In the genomic region with DNA sequence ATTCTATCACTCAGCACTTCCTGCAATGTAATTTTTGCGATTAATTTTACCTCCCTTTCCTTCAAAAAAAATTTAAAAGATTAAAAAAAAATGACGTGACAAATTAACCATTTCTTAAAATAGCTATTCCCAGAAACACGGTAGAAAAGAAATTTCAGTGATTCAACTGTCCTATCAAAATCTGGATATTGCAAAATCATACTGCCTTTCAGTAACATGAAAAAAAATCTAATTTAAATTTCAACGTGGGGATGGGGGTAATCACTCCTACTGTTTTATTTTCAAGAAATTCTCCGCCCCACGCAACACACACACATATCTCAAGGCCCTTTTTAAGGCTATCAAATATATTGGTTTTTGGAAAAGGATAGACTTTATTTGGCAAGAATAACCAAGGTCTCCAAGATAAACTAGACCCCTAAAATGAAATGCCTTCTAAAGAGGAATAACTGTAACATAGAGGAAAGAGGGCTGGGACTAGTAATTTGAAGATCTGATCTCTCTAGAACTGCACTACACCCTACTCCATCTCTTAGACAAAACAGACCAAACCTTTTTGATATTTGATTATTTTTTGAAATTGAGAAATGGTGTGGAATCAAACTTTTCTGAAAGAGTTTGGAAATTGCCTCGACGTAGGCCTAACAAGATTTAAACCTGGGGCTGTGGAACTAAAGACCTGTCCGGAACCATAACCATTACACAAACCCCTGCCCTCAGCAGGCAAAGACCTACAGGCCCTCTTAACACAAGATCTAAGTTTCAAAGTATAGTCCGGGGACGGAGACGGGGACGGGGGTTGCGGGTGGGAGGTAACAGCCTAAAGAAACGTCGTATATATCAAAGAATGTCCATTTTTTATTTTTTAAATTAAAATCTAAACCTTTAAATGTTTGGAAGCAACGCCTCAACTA, we compare ENCODE assay signal across 9 cellular contexts. TPM values are rescaled to one million over a fixed set of nuclear protein-coding genes. Genes with fewer than 3 reads are reported as not detected.
DNase-seq lines count a peak whose midpoint lies in the region; ATAC-seq, FAIRE-seq and TF ChIP-seq lines count a peak whose summit lies in the region.
"Had no signal": no experiment of that assay in that cellular context is flagged by ENCODE, and none has a peak within 500 bp of the region (broad histone marks: within the 10 kb centered on the region; RNA-seq: fewer than 3 reads in every experiment).

No MANE protein-coding gene starts in this region.

- H3K4me1 ChIP-seq in breast epithelium = no peaks in the 10 kb centered on the region
- H3K4me1 ChIP-seq in left lung = peaks cover 8 to 20% of the 10 kb centered on the region in 2 donors
- peaks cover 3% of the 10 kb centered on the region for H3K4me1 ChIP-seq in testis

- no peak for TF ChIP-seq CTCF in LNCaP clone FGC (IDR thresholded peaks at IDR 0.05; ENCODE audit: control insufficient read depth, extremely low read depth, insufficient read depth)
- TF ChIP-seq CTCF in breast epithelium (IDR thresholded peaks at IDR 0.05) = no peak
- TF ChIP-seq CTCF in left lung (IDR thresholded peaks at IDR 0.05) = no peak
- no peak for TF ChIP-seq CTCF in testis (IDR thresholded peaks at IDR 0.05)

- H3K9me3 ChIP-seq in breast epithelium (no peaks in the 10 kb centered on the region), left lung (no peaks in the 10 kb centered on the region), testis (no peaks in the 10 kb centered on the region)

- H3K27me3 ChIP-seq in breast epithelium = no peaks in the 10 kb centered on the region
- H3K27me3 ChIP-seq in left lung = no peaks in the 10 kb centered on the region
- no peaks in the 10 kb centered on the region for H3K27me3 ChIP-seq in testis

- FAIRE-seq in RCC 7860 (lab: Jason Lieb, UNC) = no peak

- H3K27ac ChIP-seq in breast epithelium (peak overlapping the region; percentile 98 to 100), left lung (peak overlapping the region; percentile 91 to 98), testis (peak overlapping the region; percentile 98 to 100)

- peak; percentile 7 for DNase-seq in Daoy (ENCODE audit: low read depth)
- no peak for DNase-seq in LNCaP clone FGC (ENCODE audit: low read depth)
- DNase-seq in breast epithelium (ENCODE audit: low spot score in 2 of 2) = no peak
- no peak for DNase-seq in left lung
- peak; percentile 45 for DNase-seq in testis
- no peak for DNase-seq in RCC 7860 (ENCODE audit: low spot score)

- peak; percentile 4 for ATAC-seq in left lung
- ATAC-seq in activated CD4-positive, CD25-positive, alpha-beta regulatory T cell treated with anti-CD3 and anti-CD28 coated beads, Interleukin-2, amount 50 U/mL, for 24 hours = no peak
- ATAC-seq in GM18873 (IDR thresholded peaks at IDR 0.05; ENCODE audit: low FRiP score, unreplicated experiment) = no peak

- 3 to 4% methylated on average over 17 of the region's 17 CpGs for WGBS in testis, 2 donors

- intact Hi-C loops in breast epithelium (cut with DNase I; ENCODE audit: low total_unique reads) (no loop called here), left lung (cut with DNase I) (no loop called here), testis (cut with DNase I; ENCODE audit: low total_unique reads) (no loop called here)

- TF ChIP-seq POLR2A in breast epithelium (IDR thresholded peaks at IDR 0.05) (no peak), testis (IDR thresholded peaks at IDR 0.05) (no peak)

- H3K4me3 ChIP-seq in LNCaP clone FGC (ENCODE audit: low read depth, low read length) (peak overlapping the region; percentile 78), breast epithelium (peak overlapping the region; percentile 88 to 97 (median 93)), left lung (peak overlapping the region; percentile 70 to 79), testis (peak overlapping the region; percentile 91 to 96)

- H3K36me3 ChIP-seq in breast epithelium (no peaks in the 10 kb centered on the region), left lung (no peaks in the 10 kb centered on the region), testis (ENCODE audit: low read depth, missing control alignments) (no peaks in the 10 kb centered on the region)

RNA-seq across cellular contexts. Expression of gene ARNT, which starts 0.9 kb away (rescaled TPM):
- total RNA-seq in Daoy (2014; rRNA removed; shearing (Covaris generic)) = 12.0 and 24.8 TPM in 2 replicates
- 10 to 100 TPM; 62.5 to 76.5 (median 72.1) TPM for total RNA-seq in breast epithelium
- 10 to 100 TPM; 42.9 to 49.8 TPM for total RNA-seq in left lung
- 10 to 100 TPM; 81.3 to 94.2 TPM for total RNA-seq in testis
- polyA plus RNA-seq in testis (ENCODE audit: insufficient read depth, low read depth, low replicate concordance) = 43.1 TPM

RNA-seq across cellular contexts. Expression of gene CTXND2, which starts 11.5 kb away (rescaled TPM):
- total RNA-seq in Daoy (2014; rRNA removed; shearing (Covaris generic)) = not detected in 2 replicates
- total RNA-seq in breast epithelium = not detected
- not detected for total RNA-seq in left lung
- total RNA-seq in testis = 1 to 10 TPM in 1 of 2 donors, under 1 TPM in 1; 0.31 to 1.0 TPM
- polyA plus RNA-seq in testis (ENCODE audit: insufficient read depth, low read depth, low replicate concordance) = 0.26 TPM
- total RNA-seq: T-helper 2 cell treated with Interferon-gamma antibody and Interleukin-4, amounts not matched to agents 100 ng/mL and 5 ng/mL, for 36 hours had no signal

RNA-seq across cellular contexts. Expression of gene SETDB1, which starts 50.7 kb away (rescaled TPM):
- total RNA-seq in Daoy (2014; rRNA removed; shearing (Covaris generic)) = 37.5 and 60.8 TPM in 2 replicates
- 10 to 100 TPM; 33.4 to 44.6 (median 41.0) TPM for total RNA-seq in breast epithelium
- 10 to 100 TPM; 33.1 to 49.7 TPM for total RNA-seq in left lung
- 10 to 100 TPM; 85.9 to 90.6 TPM for total RNA-seq in testis
- polyA plus RNA-seq in testis (ENCODE audit: insufficient read depth, low read depth, low replicate concordance) = 89.5 TPM

Comparison
In these comparisons a context has a peak if more than half of its experiments do, and no peak if none do; other contexts are left out.
1. DNase-seq: peak in Daoy (single experiment) and testis (single experiment); none in LNCaP clone FGC (single experiment), breast epithelium (0 of 2), left lung (0 of 2) and RCC 7860 (single experiment).
2. Peak in every context shown above with its lines, with median percentiles within 50 percentile points of each other: H3K4me3 ChIP-seq and H3K27ac ChIP-seq.